ENCODE assay signal across 20 cellular contexts in the genomic region with DNA sequence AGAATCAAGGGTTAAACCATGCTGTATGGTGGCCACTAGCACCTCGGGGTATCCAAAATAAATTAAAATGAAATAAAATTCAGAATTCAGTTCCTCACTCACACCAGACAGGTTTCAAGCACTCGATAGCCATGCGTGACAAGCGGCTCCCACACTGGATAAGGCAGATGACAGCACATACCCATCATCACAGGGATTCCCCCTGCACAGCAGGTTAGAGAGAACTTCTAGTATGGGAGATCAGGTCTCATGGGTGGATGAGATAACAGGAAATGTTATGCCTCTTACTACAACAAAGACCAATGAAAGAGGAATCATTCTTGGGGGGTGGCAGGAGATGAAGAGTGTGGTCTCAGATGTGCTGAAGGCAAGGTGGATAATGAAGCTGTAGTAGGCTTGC.
"Had no signal": no experiment of that assay in that cellular context is flagged by ENCODE, and none has a peak within 500 bp of the region (broad histone marks: within the 10 kb centered on the region; RNA-seq: fewer than 3 reads in every experiment).

No MANE protein-coding gene starts in this region.

- ATAC-seq: activated CD8-positive, alpha-beta T cell treated with anti-CD3 and anti-CD28 coated beads, Interleukin-2, amount 10 ng/mL, durations not matched to agents 7 days and 5 days; T-cell had no signal

- H3K4me3 ChIP-seq: breast epithelium, SK-N-MC had no signal

- H3K36me3 Mint-ChIP-seq: activated naive CD8-positive, alpha-beta T cell treated with anti-CD3 and anti-CD28 coated beads, Interleukin-2, amount 10 ng/mL, durations not matched to agents 7 days and 5 days; T-cell had no signal

- H3K27ac Mint-ChIP-seq: activated CD8-positive, alpha-beta T cell treated with anti-CD3 and anti-CD28 coated beads, Interleukin-2, amount 10 ng/mL, durations not matched to agents 7 days and 5 days; activated naive CD8-positive, alpha-beta T cell treated with anti-CD3 and anti-CD28 coated beads, Interleukin-2, amount 10 ng/mL, durations not matched to agents 7 days and 5 days; T-cell had no signal

- H3K4me1 Mint-ChIP-seq: activated naive CD8-positive, alpha-beta T cell treated with anti-CD3 and anti-CD28 coated beads, Interleukin-2, amount 10 ng/mL, durations not matched to agents 7 days and 5 days had no signal

- H3K9me3 Mint-ChIP-seq: activated naive CD8-positive, alpha-beta T cell treated with anti-CD3 and anti-CD28 coated beads, Interleukin-2, amount 10 ng/mL, durations not matched to agents 7 days and 5 days; T-cell had no signal

- H3K4me3 Mint-ChIP-seq: activated CD8-positive, alpha-beta T cell treated with anti-CD3 and anti-CD28 coated beads, Interleukin-2, amount 10 ng/mL, durations not matched to agents 7 days and 5 days; activated naive CD8-positive, alpha-beta T cell treated with anti-CD3 and anti-CD28 coated beads, Interleukin-2, amount 10 ng/mL, durations not matched to agents 7 days and 5 days; T-cell had no signal

- DNase-seq: activated CD4-positive, CD25-positive, alpha-beta regulatory T cell; activated CD8-positive, alpha-beta memory T cell treated with anti-CD3 and anti-CD28 coated beads, Interleukin-2, amount 50 U/mL, for 48 hours; activated CD8-positive, alpha-beta T cell treated with anti-CD3 and anti-CD28 coated beads, Interleukin-2, amount 10 ng/mL, durations not matched to agents 7 days and 5 days; activated naive CD4-positive, alpha-beta T cell treated with anti-CD3 and anti-CD28 coated beads, Interleukin-2, amount 50 U/mL, for 16 hours; activated naive CD8-positive, alpha-beta T cell treated with anti-CD3 and anti-CD28 coated beads, Interleukin-2, amount 10 ng/mL, durations not matched to agents 7 days and 5 days; activated T-cell treated with anti-CD3 and anti-CD28 coated beads, Interleukin-2, amount 50 U/mL, for 1 hour; aorta; caudate nucleus; NCI-H1092 treated with DMSO at 0.1 percent for 48 hours; NCI-H1417 treated with DMSO at 0.1 percent for 48 hours; NCI-H1694; NCI-H2029; NCI-H2107; NCI-H226; NCI-H526; NCI-H774; T-cell; T-helper 2 cell had no signal
